ENCODE assay signal across 6 cellular contexts in the genomic region with DNA sequence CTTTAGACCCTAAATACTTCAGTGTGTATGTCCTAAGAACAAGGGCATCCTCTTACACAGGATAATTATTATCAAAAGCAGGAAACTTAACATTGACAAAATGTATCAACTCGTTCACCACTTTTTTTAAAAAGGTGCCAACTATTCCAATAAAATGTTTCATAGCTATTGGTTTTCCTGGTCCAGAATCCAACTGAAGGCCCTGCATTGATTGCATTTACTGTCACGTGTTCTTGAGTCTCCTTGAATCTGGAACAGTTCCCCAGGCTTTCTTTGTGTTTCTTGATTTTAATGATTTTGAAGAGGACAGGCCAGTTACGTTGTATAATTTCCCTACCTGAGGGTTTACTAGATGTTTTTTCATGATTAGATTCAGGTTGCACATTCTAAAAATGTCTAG.
"Had no signal": no experiment of that assay in that cellular context is flagged by ENCODE, and none has a peak within 500 bp of the region (broad histone marks: within the 10 kb centered on the region; RNA-seq: fewer than 3 reads in every experiment).

No MANE protein-coding gene starts in this region.

- H2AFZ ChIP-seq: GM23338 had no signal

- ATAC-seq: HepG2 had no signal

- DNase-seq: H9, HCEC 1CT had no signal

- H3K4me3 Mint-ChIP-seq: GM23338, H9 had no signal

- H3K27ac ChIP-seq: HL-60 had no signal

- H3K27me3 Mint-ChIP-seq: IgD-negative memory B cell had no signal

- H3K4me1 Mint-ChIP-seq: GM23338 had no signal

- H3K4me2 ChIP-seq: GM23338 had no signal

- H3K36me3 Mint-ChIP-seq: IgD-negative memory B cell had no signal

- H3K4me3 ChIP-seq: GM23338 had no signal

- H3K9me3 Mint-ChIP-seq: GM23338, H9, IgD-negative memory B cell had no signal

- H3K27ac Mint-ChIP-seq: GM23338, H9, IgD-negative memory B cell had no signal
